In the genomic region with DNA sequence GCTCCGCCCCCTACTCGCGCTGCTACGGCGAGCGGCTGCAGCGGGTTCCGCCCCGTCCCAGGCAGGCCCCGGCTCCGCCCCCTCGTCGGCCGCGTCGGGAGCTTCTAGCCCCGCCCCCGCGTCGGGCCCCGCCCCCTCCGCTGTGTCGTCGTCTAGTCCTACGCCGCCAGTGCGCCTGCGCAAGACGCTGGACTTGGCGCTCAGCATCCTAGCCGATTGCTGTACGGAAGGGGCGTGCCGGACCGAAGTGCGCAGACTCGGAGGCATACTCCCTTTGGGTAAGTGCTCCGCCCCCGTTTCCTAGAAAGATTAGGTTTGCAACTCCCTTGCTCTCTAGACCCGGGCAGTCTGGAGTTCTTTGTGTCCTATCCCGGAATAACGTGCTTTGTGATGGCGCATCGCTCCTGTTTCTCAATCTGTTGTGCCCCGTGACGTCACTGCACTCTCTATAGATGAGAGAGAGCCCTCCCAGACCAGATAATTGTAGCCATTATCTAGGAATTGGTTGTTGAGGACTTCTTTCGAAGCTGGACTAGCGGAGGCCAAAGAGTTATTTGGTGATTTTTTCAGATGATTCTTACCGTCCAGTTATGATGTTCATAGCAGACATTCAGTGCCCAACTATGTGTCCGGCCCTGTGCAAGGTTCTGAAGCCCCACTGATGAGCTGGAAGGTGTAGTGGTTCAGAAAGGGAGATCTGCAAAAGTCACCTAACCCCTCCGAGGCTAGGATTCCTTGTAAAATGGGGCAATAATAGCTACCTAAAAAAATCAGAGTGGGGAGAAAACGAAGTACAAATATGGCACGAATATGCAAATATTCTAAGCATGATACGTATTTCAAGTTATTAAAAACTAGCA, we compare ENCODE assay signal across 8 cellular contexts. TPM values are rescaled to one million over a fixed set of nuclear protein-coding genes. Genes with fewer than 3 reads are reported as not detected.
A peak's percentile ranks its signal among the peaks of the same experiment; 100 is the strongest.
DNase-seq lines count a peak whose midpoint lies in the region; ATAC-seq, FAIRE-seq and TF ChIP-seq lines count a peak whose summit lies in the region.

No MANE protein-coding gene starts in this region.

- peak overlapping the region; percentile 90 for H3K27ac ChIP-seq in ACC112 (ENCODE audit: low read depth, low read length)
- peak overlapping the region; percentile 88 to 99 for H3K27ac ChIP-seq in small intestine (ENCODE audit: low read depth in 1 of 2, low read length in 1 of 2)

- peak; percentile 54 for ATAC-seq in GM18870 (IDR thresholded peaks at IDR 0.05; ENCODE audit: unreplicated experiment)
- ATAC-seq in HG03135 (IDR thresholded peaks at IDR 0.05; ENCODE audit: unreplicated experiment), result peak; percentile 68

- H3K9me3 ChIP-seq in small intestine (ENCODE audit: control insufficient read depth, low read depth), result no peaks in the 10 kb centered on the region

- peak; percentile 98 for DNase-seq in NCI-H2196 treated with DMSO at 0.1 percent for 48 hours (lab: John Stamatoyannopoulos, UW; ENCODE audit: unreplicated experiment)
- DNase-seq in bronchial epithelial cell (ENCODE audit: low read depth), result peak; percentile 98
- DNase-seq in iPS-NIHi11 (ENCODE audit: low spot score), result peak; percentile 91
- DNase-seq in small intestine, result peak; percentile 100

- H3K79me2 ChIP-seq in ACC112 (ENCODE audit: control insufficient read depth, insufficient read depth, low read length, unreplicated experiment), result peaks cover 40% of the 10 kb centered on the region

- FAIRE-seq in bronchial epithelial cell (lab: Jason Lieb, UNC) (no peak), small intestine (lab: Jason Lieb, UNC) (no peak)

- no peak overlapping the region for H2AFZ ChIP-seq in ACC112 (ENCODE audit: low read length, unreplicated experiment)

- WGBS in small intestine, 3 donors, result 2 to 3% (median 2%) methylated on average over 47 to 54 of the region's 54 CpGs

- peaks cover 33% of the 10 kb centered on the region for H3K4me1 ChIP-seq in ACC112 (ENCODE audit: control insufficient read depth, insufficient read depth, low read length, unreplicated experiment)
- H3K4me1 ChIP-seq in small intestine (ENCODE audit: control insufficient read depth in 2 of 2, insufficient read depth in 1 of 2, low read depth in 1 of 2, low read length in 1 of 2), result peaks cover 3 to 5% of the 10 kb centered on the region in 2 donors

- H3K4me3 ChIP-seq in ACC112 (ENCODE audit: low read depth, low read length), result peak overlapping the region; percentile 84
- H3K4me3 ChIP-seq in WI38 (ENCODE audit: low read depth, low read length), result peak overlapping the region; percentile 88
- H3K4me3 ChIP-seq in bronchial epithelial cell (ENCODE audit: low read depth, low read length), result peak overlapping the region; percentile 83
- peak overlapping the region; percentile 68 to 69 for H3K4me3 ChIP-seq in small intestine (ENCODE audit: low read depth in 1 of 2, low read length in 2 of 2)

- TF ChIP-seq CTCF in WI38 (IDR thresholded peaks at IDR 0.05; ENCODE audit: low read depth, low read length), result no peak
- TF ChIP-seq CTCF in bronchial epithelial cell (IDR thresholded peaks at IDR 0.05; ENCODE audit: insufficient read depth, low read length, severe bottlenecking), result no peak

- H3K36me3 ChIP-seq in ACC112 (ENCODE audit: insufficient read depth, low read length), result no peaks in the 10 kb centered on the region
- peaks cover 8% of the 10 kb centered on the region for H3K36me3 ChIP-seq in bronchial epithelial cell (ENCODE audit: control insufficient read depth, insufficient read depth, low read length)
- H3K36me3 ChIP-seq in small intestine (ENCODE audit: control insufficient read depth in 2 of 2, insufficient read depth in 2 of 2, low read length in 2 of 2), result peaks cover 0 to 3% of the 10 kb centered on the region in 2 donors

- no peaks in the 10 kb centered on the region for H3K27me3 ChIP-seq in ACC112 (ENCODE audit: insufficient read depth, low read length)
- H3K27me3 ChIP-seq in bronchial epithelial cell (ENCODE audit: control insufficient read depth, insufficient read depth, low read length), result no peaks in the 10 kb centered on the region
- H3K27me3 ChIP-seq in small intestine (ENCODE audit: control insufficient read depth in 2 of 2, insufficient read depth in 2 of 2, low read length in 2 of 2), result no peaks in the 10 kb centered on the region

RNA-seq across cellular contexts. Expression of gene ARMC5, which starts 0.7 kb away (rescaled TPM):
- total RNA-seq in bronchial epithelial cell, result 4.2 and 8.4 TPM in 2 replicates
- 10 to 100 TPM; 12.3 to 20.5 (median 15.0) TPM for polyA plus RNA-seq in small intestine

RNA-seq across cellular contexts. Expression of gene TGFB1I1, which starts 12.0 kb away (rescaled TPM):
- total RNA-seq in bronchial epithelial cell, result 1.6 and 2.8 TPM in 2 replicates
- 10 to 100 TPM in 1 of 3 donors, 1 to 10 TPM in 2; 1.6 to 20.1 (median 7.8) TPM for polyA plus RNA-seq in small intestine

RNA-seq across cellular contexts. Expression of gene ZNF843, which starts 17.4 kb away (rescaled TPM):
- under 0.01 and 0.13 TPM in 2 replicates for total RNA-seq in bronchial epithelial cell
- polyA plus RNA-seq in small intestine, result under 1 TPM; 0.30 to 0.54 (median 0.45) TPM

RNA-seq across cellular contexts. Expression of gene SLC5A2, which starts 23.0 kb away (rescaled TPM):
- under 0.01 TPM in 1 of 2 replicates, not detected in the other for total RNA-seq in bronchial epithelial cell
- polyA plus RNA-seq in small intestine, result 1 to 10 TPM in 2 of 3 donors, under 1 TPM in 1; 0.81 to 1.8 (median 1.3) TPM

RNA-seq across cellular contexts. Expression of gene COX6A2, which starts 31.8 kb away (rescaled TPM):
- not detected in 2 replicates for total RNA-seq in bronchial epithelial cell
- polyA plus RNA-seq in small intestine, result 10 to 100 TPM in 2 of 3 donors, under 1 TPM in 1; 0.60 to 24.3 (median 15.0) TPM

Comparison
In these comparisons a context has a peak if more than half of its experiments do, and no peak if none do; other contexts are left out.
1. Peak in every context shown above with its lines: DNase-seq, ATAC-seq, H3K4me3 ChIP-seq and H3K27ac ChIP-seq.